ENCODE assay signal across 9 cellular contexts in genomic region chr7:142657376-142657775, GRCh38.
"Had no signal": no experiment of that assay in that cellular context is flagged by ENCODE, and none has a peak within 500 bp of the region (broad histone marks: within the 10 kb centered on the region; RNA-seq: fewer than 3 reads in every experiment).

No MANE protein-coding gene starts in this region.

- H3K4me3 Mint-ChIP-seq: HFFc6 had no signal

- H3K27ac Mint-ChIP-seq: HFFc6 had no signal

- DNase-seq: GM23248, GOT3, H7, HFFc6, IMR-90 had no signal

- H3K9me3 Mint-ChIP-seq: HFFc6 had no signal

- ATAC-seq: HCT116, HepG2, K562 had no signal

- H3K27ac ChIP-seq: GM23248, HL-60 had no signal
